1 cellular context compared by ENCODE assay signal in the genomic region with DNA sequence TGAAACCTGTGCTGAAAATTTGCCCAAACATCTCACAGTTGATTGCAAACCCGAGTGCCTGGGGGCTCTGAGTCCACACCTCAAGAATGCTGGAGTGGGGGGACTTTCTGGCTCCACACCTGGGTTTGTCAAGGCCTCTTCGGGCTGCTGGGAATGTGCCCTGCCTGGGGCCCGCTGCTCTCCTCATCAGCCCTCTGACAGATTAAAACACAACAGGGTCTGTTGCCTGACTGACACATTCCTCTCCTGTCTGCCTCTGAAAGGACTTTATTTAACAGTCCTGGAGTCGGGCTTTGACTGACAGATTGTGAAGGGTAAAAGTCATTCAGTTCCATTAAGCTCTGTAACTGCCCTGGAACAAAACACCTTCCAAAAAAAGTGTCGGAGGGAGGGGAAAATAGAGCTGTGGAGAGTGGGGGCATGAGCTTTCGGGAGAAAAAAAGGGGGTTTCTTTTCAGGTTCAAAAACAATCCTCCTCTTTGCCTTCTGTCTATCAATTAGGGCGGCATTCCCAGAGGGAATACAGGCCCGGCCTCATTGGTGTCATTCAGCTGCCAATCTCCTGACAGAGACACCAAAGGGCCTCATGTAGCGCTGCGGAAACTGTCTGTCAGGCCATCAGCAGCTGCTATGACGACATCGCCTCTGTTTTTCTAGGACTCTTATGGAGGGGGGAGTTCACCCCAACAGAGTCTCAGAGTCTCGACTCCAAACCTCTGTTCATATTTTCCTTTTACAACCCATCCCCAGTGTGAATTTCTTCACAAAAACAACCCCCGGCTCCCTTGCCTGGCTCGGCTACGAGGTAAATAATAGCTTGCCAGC.
TF ChIP-seq lines count a peak whose summit lies in the region.

No MANE protein-coding gene starts in this region.

TF ChIP-seq in SK-N-SH, 30 proteins besides CTCF, POLR2A, EP300 and RAD21 (continued from another document):
- TF ChIP-seq IRF3 (IDR thresholded peaks at IDR 0.05; ENCODE audit: low read depth, low read length): no peak
- no peak for TF ChIP-seq NRF1 (IDR thresholded peaks at IDR 0.05; ENCODE audit: low read depth, low read length)
- no peak for TF ChIP-seq MAX (IDR thresholded peaks at IDR 0.05; ENCODE audit: low read depth)
- no peak for TF ChIP-seq RFX5 (IDR thresholded peaks at IDR 0.05; ENCODE audit: low read length)
- TF ChIP-seq TEAD4 (IDR thresholded peaks at IDR 0.05; ENCODE audit: borderline replicate concordance, insufficient read depth): no peak
- no peak for TF ChIP-seq SMC3 (IDR thresholded peaks at IDR 0.05; ENCODE audit: low read depth, low read length)
- TF ChIP-seq RXRA (IDR thresholded peaks at IDR 0.05; ENCODE audit: borderline replicate concordance, low read depth): no peak
- no peak for TF ChIP-seq TAF1 (IDR thresholded peaks at IDR 0.05; ENCODE audit: borderline replicate concordance, low read depth, low read length)
